1 cellular context compared by ENCODE assay signal in genomic region chr6:41621367-41621766, GRCh38.
TF ChIP-seq lines count a peak whose summit lies in the region.

No MANE protein-coding gene starts in this region.

TF ChIP-seq in HEK293, 187 proteins besides CTCF, POLR2A, EP300 and RAD21 (continued from another document):
- TF ChIP-seq ZBTB49 (tag by site-specific recombination; IDR thresholded peaks at IDR 0.05; ENCODE audit: low read depth), result no peak
- TF ChIP-seq TRIM28 (IDR thresholded peaks at IDR 0.05; ENCODE audit: borderline replicate concordance, low read length), result 0 out of 2 replicates have a peak, but pooled peaks have one; percentile 28
- no peak for TF ChIP-seq ZNF473 (tag by site-specific recombination; IDR thresholded peaks at IDR 0.05)
- TF ChIP-seq SETDB1 (IDR thresholded peaks at IDR 0.05; ENCODE audit: insufficient read length, low read length), result peak; percentile 80
- no peak for TF ChIP-seq ZNF843 (tag by site-specific recombination; IDR thresholded peaks at IDR 0.05)
- no peak for TF ChIP-seq ZNF37A (tag by site-specific recombination; IDR thresholded peaks at IDR 0.05)
- TF ChIP-seq ZNF10 (tag by site-specific recombination; IDR thresholded peaks at IDR 0.05), result no peak
